In the genomic region with DNA sequence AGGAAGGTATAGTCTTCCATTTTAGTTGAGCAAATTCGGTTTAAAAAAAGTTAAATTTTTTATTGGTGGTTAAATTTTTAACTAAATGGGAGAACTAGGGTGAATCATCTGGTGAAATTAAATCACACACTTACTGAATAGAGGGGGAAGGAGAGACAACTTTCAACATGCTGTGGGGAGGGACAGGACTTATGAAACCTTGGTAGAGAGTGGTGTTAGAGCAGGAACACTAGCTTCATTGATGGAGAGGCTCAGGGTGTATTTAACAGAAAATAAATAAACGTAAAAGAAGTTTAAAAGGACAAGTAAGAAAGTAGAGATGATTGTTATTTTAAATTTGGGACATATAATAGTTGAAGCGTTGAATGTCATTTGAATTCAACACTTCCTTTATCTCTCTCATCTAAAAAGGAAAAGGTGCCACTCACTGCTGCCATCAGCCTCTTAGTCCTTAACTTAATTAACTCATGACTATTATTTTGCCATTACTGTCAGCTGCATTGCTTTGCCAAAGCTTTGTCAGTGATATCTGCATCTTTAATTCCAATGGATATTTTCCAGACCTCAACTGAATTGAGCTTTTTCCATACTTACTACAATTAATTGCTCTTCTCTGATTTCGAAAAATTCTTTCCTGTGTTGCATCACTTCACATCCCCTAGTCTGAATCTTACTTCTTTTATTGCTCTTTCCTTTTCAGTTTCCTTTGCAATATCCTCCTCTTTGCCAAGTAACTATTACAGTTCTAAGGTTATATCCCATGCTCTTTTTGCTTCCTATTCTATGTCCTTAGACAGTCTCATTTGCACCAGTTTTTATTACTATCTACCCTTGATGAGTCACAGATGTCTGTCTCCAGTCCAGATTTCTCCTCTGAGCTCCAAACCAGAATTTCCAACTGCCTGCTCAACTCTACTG, we compare ENCODE assay signal across 11 cellular contexts.
A peak's percentile ranks its signal among the peaks of the same experiment; 100 is the strongest.
DNase-seq lines count a peak whose midpoint lies in the region; ATAC-seq lines count a peak whose summit lies in the region.
"Had no signal": no experiment of that assay in that cellular context is flagged by ENCODE, and none has a peak within 500 bp of the region (broad histone marks: within the 10 kb centered on the region; RNA-seq: fewer than 3 reads in every experiment).

No MANE protein-coding gene starts in this region.

- H3K27ac Mint-ChIP-seq in activated CD4-positive, alpha-beta T cell treated with anti-CD3 and anti-CD28 coated beads, Interleukin-2, amount 10 ng/mL, durations not matched to agents 7 days and 5 days: no peak overlapping the region
- H3K27ac Mint-ChIP-seq: activated CD8-positive, alpha-beta T cell treated with anti-CD3 and anti-CD28 coated beads, Interleukin-2, amount 10 ng/mL, durations not matched to agents 7 days and 5 days had no signal

- DNase-seq in Right ventricle myocardium superior: no peak
- DNase-seq in cardiac septum (ENCODE audit: low spot score): no peak
- peak; percentile 87 for DNase-seq in amniotic epithelial cell (ENCODE audit: low read depth)
- DNase-seq in left ventricle myocardium superior: no peak
- DNase-seq in HUDEP-2 (lab: John Stamatoyannopoulos, UW; ENCODE audit: unreplicated experiment in 76 of 76): no peak
- no peak for DNase-seq in NCI-H1105 treated with DMSO at 0.1 percent for 48 hours (lab: John Stamatoyannopoulos, UW)
- no peak for DNase-seq in activated CD4-positive, alpha-beta T cell treated with anti-CD3 and anti-CD28 coated beads, Interleukin-2, amount 10 ng/mL, durations not matched to agents 7 days and 5 days
- DNase-seq: activated CD8-positive, alpha-beta T cell treated with anti-CD3 and anti-CD28 coated beads, Interleukin-2, amount 10 ng/mL, durations not matched to agents 7 days and 5 days; NCI-H2029 treated with DMSO at 0.1 percent for 48 hours; SHP77 had no signal

- CTCF ChIA-PET in activated CD4-positive, alpha-beta T cell treated with anti-CD3 and anti-CD28 coated beads, Interleukin-2, amount 10 ng/mL, durations not matched to agents 7 days and 5 days (lab: Charles Lee): no interaction called here

- no peaks in the 10 kb centered on the region for H3K27me3 Mint-ChIP-seq in activated CD4-positive, alpha-beta T cell treated with anti-CD3 and anti-CD28 coated beads, Interleukin-2, amount 10 ng/mL, durations not matched to agents 7 days and 5 days

- POLR2A ChIA-PET in activated CD4-positive, alpha-beta T cell treated with anti-CD3 and anti-CD28 coated beads, Interleukin-2, amount 10 ng/mL, durations not matched to agents 7 days and 5 days (lab: Charles Lee): no interaction called here

- no peak overlapping the region for H3K4me3 Mint-ChIP-seq in activated CD4-positive, alpha-beta T cell treated with anti-CD3 and anti-CD28 coated beads, Interleukin-2, amount 10 ng/mL, durations not matched to agents 7 days and 5 days
- H3K4me3 Mint-ChIP-seq: activated CD8-positive, alpha-beta T cell treated with anti-CD3 and anti-CD28 coated beads, Interleukin-2, amount 10 ng/mL, durations not matched to agents 7 days and 5 days had no signal

- intact Hi-C loops in Right ventricle myocardium superior (cut with DNase I): no loop called here
- intact Hi-C loops in cardiac septum (cut with DNase I): loop anchor here (10.0 kb wide), 1 partner anchor 135 kb away; no protein-coding TSS in a partner anchor
- intact Hi-C loops in left ventricle myocardium superior (cut with micrococcal nuclease): no loop called here

- H3K9me3 Mint-ChIP-seq in activated CD4-positive, alpha-beta T cell treated with anti-CD3 and anti-CD28 coated beads, Interleukin-2, amount 10 ng/mL, durations not matched to agents 7 days and 5 days: no peaks in the 10 kb centered on the region

- no peaks in the 10 kb centered on the region for H3K4me1 Mint-ChIP-seq in activated CD4-positive, alpha-beta T cell treated with anti-CD3 and anti-CD28 coated beads, Interleukin-2, amount 10 ng/mL, durations not matched to agents 7 days and 5 days

- no peaks in the 10 kb centered on the region for H3K36me3 Mint-ChIP-seq in activated CD4-positive, alpha-beta T cell treated with anti-CD3 and anti-CD28 coated beads, Interleukin-2, amount 10 ng/mL, durations not matched to agents 7 days and 5 days (ENCODE audit: low read depth)

- peak; percentile 65 for ATAC-seq in Right ventricle myocardium superior (ENCODE audit: poor library complexity)
- peak; percentile 75 for ATAC-seq in left ventricle myocardium superior
- ATAC-seq in GM18519 (IDR thresholded peaks at IDR 0.05; ENCODE audit: low FRiP score, unreplicated experiment): no peak
- ATAC-seq: activated CD8-positive, alpha-beta T cell treated with anti-CD3 and anti-CD28 coated beads, Interleukin-2, amount 10 ng/mL, durations not matched to agents 7 days and 5 days had no signal
